Comparison of ENCODE assay signal across 11 cellular contexts in the genomic region with DNA sequence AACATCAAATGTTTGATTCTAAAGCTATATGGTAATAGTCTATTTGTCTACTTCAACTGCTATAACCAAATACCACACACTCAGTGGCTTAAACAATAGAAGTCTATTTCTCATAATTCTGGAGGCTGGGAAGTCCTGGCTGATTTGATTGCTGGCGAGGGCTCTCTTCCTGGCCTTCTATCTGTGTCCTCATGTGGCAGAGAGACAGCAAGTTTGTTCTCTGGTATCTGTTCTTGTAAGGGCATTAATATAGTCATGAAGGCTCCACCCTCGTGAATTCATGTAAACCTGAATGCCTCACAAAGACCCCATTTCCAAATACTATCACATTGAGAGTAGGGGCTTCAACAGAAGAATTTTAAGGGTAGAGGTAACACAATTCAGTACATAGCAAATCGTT. TPM values are rescaled to one million over a fixed set of nuclear protein-coding genes. Genes with fewer than 3 reads are reported as not detected.
DNase-seq lines count a peak whose midpoint lies in the region; ATAC-seq and TF ChIP-seq lines count a peak whose summit lies in the region.
"Had no signal": no experiment of that assay in that cellular context is flagged by ENCODE, and none has a peak within 500 bp of the region (broad histone marks: within the 10 kb centered on the region; RNA-seq: fewer than 3 reads in every experiment).

No MANE protein-coding gene starts in this region.

- H3K36me3 Mint-ChIP-seq in stimulated activated memory B cell treated with anti-CD40 and anti-IgM and Interleukin-4, amounts not matched to agents 10 μg/mL and 1 μg/mL and 100 μg/mL, for 72 hours, result peaks cover 19% of the 10 kb centered on the region
- peaks cover 0 to 2% of the 10 kb centered on the region in 2 donors for H3K36me3 Mint-ChIP-seq in CD14-positive monocyte

- peaks cover 3% of the 10 kb centered on the region for H3K9me3 Mint-ChIP-seq in stimulated activated memory B cell treated with anti-CD40 and anti-IgM and Interleukin-4, amounts not matched to agents 10 μg/mL and 1 μg/mL and 100 μg/mL, for 72 hours
- H3K9me3 Mint-ChIP-seq in CD14-positive monocyte, result peaks cover 0 to 3% (median 0%) of the 10 kb centered on the region in 7 donors
- H3K9me3 Mint-ChIP-seq: CD4-positive, alpha-beta T cell; H9 had no signal

- H3K4me3 Mint-ChIP-seq in stimulated activated memory B cell treated with anti-CD40 and anti-IgM and Interleukin-4, amounts not matched to agents 10 μg/mL and 1 μg/mL and 100 μg/mL, for 72 hours, result no peak overlapping the region
- H3K4me3 Mint-ChIP-seq in CD14-positive monocyte, result no peak overlapping the region
- H3K4me3 Mint-ChIP-seq: CD4-positive, alpha-beta T cell; H9 had no signal

- peak overlapping the region; percentile 20 for H3K27ac ChIP-seq in HL-60 (replicated peaks)
- H3K27ac ChIP-seq in psoas muscle, result peak overlapping the region; percentile 77

- H3K4me1 ChIP-seq in psoas muscle, result peaks cover 73% of the 10 kb centered on the region
- H3K4me1 ChIP-seq: Caco-2 had no signal

- no peaks in the 10 kb centered on the region for H3K27me3 Mint-ChIP-seq in stimulated activated memory B cell treated with anti-CD40 and anti-IgM and Interleukin-4, amounts not matched to agents 10 μg/mL and 1 μg/mL and 100 μg/mL, for 72 hours
- peaks cover 0 to 2% (median 0%) of the 10 kb centered on the region in 3 donors for H3K27me3 Mint-ChIP-seq in CD14-positive monocyte (ENCODE audit: low read depth in 3 of 3)
- H3K27me3 Mint-ChIP-seq: CD4-positive, alpha-beta T cell had no signal

- no peaks in the 10 kb centered on the region for H3K9me3 ChIP-seq in psoas muscle
- H3K9me3 ChIP-seq: BE2C, Caco-2 had no signal

- H3K4me3 ChIP-seq in HL-60 (replicated peaks; ENCODE audit: insufficient read depth, low read length) (no peak overlapping the region), psoas muscle (peak overlapping the region; percentile 1)

- intact Hi-C loops in psoas muscle (cut with DNase I), result no loop called here
- intact Hi-C loops in CD14-positive monocyte (cut with micrococcal nuclease), result no loop called here

- ATAC-seq in psoas muscle, result peak; percentile 34 to 58 (median 48)
- no peak for ATAC-seq in stimulated activated memory B cell treated with anti-CD40 and anti-IgM and Interleukin-4, amounts not matched to agents 10 μg/mL and 1 μg/mL and 100 μg/mL, for 72 hours
- ATAC-seq in HG02973 (IDR thresholded peaks at IDR 0.05; ENCODE audit: unreplicated experiment), result no peak

- H3K27ac Mint-ChIP-seq in stimulated activated memory B cell treated with anti-CD40 and anti-IgM and Interleukin-4, amounts not matched to agents 10 μg/mL and 1 μg/mL and 100 μg/mL, for 72 hours, result peak overlapping the region; percentile 22
- H3K27ac Mint-ChIP-seq in CD14-positive monocyte, result no peak overlapping the region
- H3K27ac Mint-ChIP-seq: CD4-positive, alpha-beta T cell had no signal

- DNase-seq in HL-60 (ENCODE audit: low read depth in 1 of 2, low spot score in 1 of 2) (no peak), NCI-H526 treated with DMSO at 0.1 percent for 48 hours (lab: John Stamatoyannopoulos, UW) (peak; percentile 36), psoas muscle (no peak), CD14-positive monocyte (ENCODE audit: low spot score) (no peak)
- DNase-seq: BE2C; C1 segment of cervical spinal cord; Caco-2; CD4-positive, alpha-beta T cell; H9 had no signal

- peaks cover 12% of the 10 kb centered on the region for H3K4me1 Mint-ChIP-seq in stimulated activated memory B cell treated with anti-CD40 and anti-IgM and Interleukin-4, amounts not matched to agents 10 μg/mL and 1 μg/mL and 100 μg/mL, for 72 hours
- peaks cover 16% of the 10 kb centered on the region for H3K4me1 Mint-ChIP-seq in CD14-positive monocyte

- TF ChIP-seq CTCF in HL-60 (IDR thresholded peaks at IDR 0.05; ENCODE audit: insufficient read depth, low read length), result no peak
- no peak for TF ChIP-seq CTCF in psoas muscle (IDR thresholded peaks at IDR 0.05)
- TF ChIP-seq CTCF in CD14-positive monocyte (IDR thresholded peaks at IDR 0.05), result no peak

- H3K27me3 ChIP-seq in HL-60 (ENCODE audit: insufficient read depth, poor library complexity, severe bottlenecking), result no peaks in the 10 kb centered on the region
- no peaks in the 10 kb centered on the region for H3K27me3 ChIP-seq in psoas muscle (ENCODE audit: insufficient read depth in 3 of 3, low read length in 2 of 3)
- H3K27me3 ChIP-seq: BE2C had no signal

- 40 to 47% (median 42%) methylated on average over 3 of the region's 3 CpGs for WGBS in psoas muscle, 3 donors

- H3K36me3 ChIP-seq in psoas muscle (ENCODE audit: insufficient read depth in 1 of 2, low read depth in 1 of 2), result no peaks in the 10 kb centered on the region
- H3K36me3 ChIP-seq: BE2C had no signal

RNA-seq across cellular contexts. Expression of gene TRMT5, which starts 34.1 kb away (rescaled TPM):
- 10 to 100 TPM in 3 of 4 donors, 1 to 10 TPM in 1; 9.7 to 26.0 (median 12.8) TPM for total RNA-seq in psoas muscle
- 10 to 100 TPM in 1 of 3 donors, 1 to 10 TPM in 2; 5.7 to 12.9 (median 8.8) TPM for polyA plus RNA-seq in psoas muscle
- polyA plus RNA-seq in CD14-positive monocyte, result 1 to 10 TPM; 1.9 to 2.8 TPM

RNA-seq across cellular contexts. Expression of gene SLC38A6, which starts 34.3 kb away (rescaled TPM):
- total RNA-seq in psoas muscle, result 10 to 100 TPM in 1 of 4 donors, 1 to 10 TPM in 3; 4.9 to 11.9 (median 6.6) TPM
- polyA plus RNA-seq in psoas muscle (1 to 10 TPM; 1.5 to 2.8 (median 2.5) TPM), CD14-positive monocyte (10 to 100 TPM; 14.0 to 15.9 TPM)

Comparison
In these comparisons a context has a peak if more than half of its experiments do, and no peak if none do; other contexts are left out.
1. ATAC-seq: peak in psoas muscle (4 of 4); none in stimulated activated memory B cell treated with anti-CD40 and anti-IgM and Interleukin-4, amounts not matched to agents 10 μg/mL and 1 μg/mL and 100 μg/mL, for 72 hours (single experiment) and HG02973 (single experiment).